8 cellular contexts compared by ENCODE assay signal in genomic region chr1:2049517-2050481, GRCh38. TPM values are rescaled to one million over a fixed set of nuclear protein-coding genes. Genes with fewer than 3 reads are reported as not detected.
DNase-seq lines count a peak whose midpoint lies in the region; ATAC-seq and TF ChIP-seq lines count a peak whose summit lies in the region.

Gene PRKCZ, plus strand, starts transcription at chr1:2050411. Its CDS starts 220 bp downstream, at chr1:2050631.

- H3K27ac Mint-ChIP-seq in central memory CD8-positive, alpha-beta T cell (ENCODE audit: low read depth): peak within 1 kb of the TSS; percentile 92

- ATAC-seq in GM21360 (IDR thresholded peaks at IDR 0.05; ENCODE audit: unreplicated experiment): peak; percentile 67
- peak; percentile 95 for ATAC-seq in central memory CD8-positive, alpha-beta T cell (replicated peaks; ENCODE audit: extremely low read depth, poor library complexity, severe bottlenecking)

- peak within 1 kb of the TSS; percentile 82 for H3K4me3 Mint-ChIP-seq in central memory CD8-positive, alpha-beta T cell

- H3K36me3 ChIP-seq in Karpas-422 (ENCODE audit: insufficient read depth, low read length): no peaks in the 10 kb centered on the region

- no peaks in the 10 kb centered on the region for H3K9me3 Mint-ChIP-seq in central memory CD8-positive, alpha-beta T cell

- H3K4me2 ChIP-seq in Karpas-422 (ENCODE audit: low read depth, low read length, poor library complexity, severe bottlenecking): no peak within 1 kb of the TSS

- H2AFZ ChIP-seq in Karpas-422 (ENCODE audit: low read length): no peak within 1 kb of the TSS

- no peaks in the 10 kb centered on the region for H3K27me3 ChIP-seq in Karpas-422 (ENCODE audit: low read length)

- no peaks in the 10 kb centered on the region for H3K9me2 ChIP-seq in Karpas-422 (replicated peaks; ENCODE audit: insufficient read depth, low read length)

- H3K4me3 ChIP-seq in Karpas-422 (ENCODE audit: low read length): no peak within 1 kb of the TSS

- H3K4me1 Mint-ChIP-seq in central memory CD8-positive, alpha-beta T cell: peaks cover 32% of the 10 kb centered on the region

- no peak within 1 kb of the TSS for H3K9ac ChIP-seq in Karpas-422 (ENCODE audit: low read length)

- H3K27me3 Mint-ChIP-seq in central memory CD8-positive, alpha-beta T cell: no peaks in the 10 kb centered on the region

- H3K9me3 ChIP-seq in Karpas-422 (ENCODE audit: low read length): no peaks in the 10 kb centered on the region

- peaks cover 2% of the 10 kb centered on the region for H3K36me3 Mint-ChIP-seq in central memory CD8-positive, alpha-beta T cell (ENCODE audit: insufficient read depth)

- TF ChIP-seq CTCF in AG09319 (IDR thresholded peaks at IDR 0.05; ENCODE audit: low read depth, low read length): peak; percentile 0

- no peaks in the 10 kb centered on the region for H3K79me2 ChIP-seq in Karpas-422 (ENCODE audit: low read length)

- DNase-seq in AG09319 (ENCODE audit: extremely low read depth, low read depth) (no peak), NCI-H1694 treated with DMSO at 0.1 percent for 48 hours (lab: John Stamatoyannopoulos, UW) (peak; percentile 20), left kidney (ENCODE audit: low read depth, low spot score) (peak; percentile 97), Karpas-422 (no peak)
- peak; percentile 90 for DNase-seq in activated CD4-positive, CD25-positive, alpha-beta regulatory T cell treated with anti-CD3 and anti-CD28 coated beads, Interleukin-2, amount 50 U/mL, for 16 hours (ENCODE audit: low read depth, low spot score)
- peak; percentile 86 to 92 for DNase-seq in central memory CD8-positive, alpha-beta T cell (ENCODE audit: low spot score in 2 of 2)
- DNase-seq in stimulated activated CD4-positive, alpha-beta T cell treated with anti-CD3 and anti-CD28 coated beads, Interleukin-4, amount 100 ng/mL, for 48 hours (ENCODE audit: low read depth in 2 of 2): peak; percentile 88 to 91

- 0 out of 2 replicates have a peak, but pooled peaks cover 3% of the 10 kb centered on the region for H4K20me1 ChIP-seq in Karpas-422 (ENCODE audit: insufficient read depth, low read depth, low read length)

- no peak within 1 kb of the TSS for H3K27ac ChIP-seq in Karpas-422 (ENCODE audit: low read length)

- H3K4me1 ChIP-seq in Karpas-422 (ENCODE audit: low read length): no peaks in the 10 kb centered on the region

RNA-seq across cellular contexts. Expression of gene PRKCZ, which starts in this region (rescaled TPM):
- total RNA-seq in Karpas-422 (2014; rRNA removed; shearing (Covaris generic); ENCODE audit: low replicate concordance): not detected in 2 replicates

Comparison
In these comparisons a context has a peak if more than half of its experiments do, and no peak if none do; other contexts are left out.
1. DNase-seq: peak in NCI-H1694 treated with DMSO at 0.1 percent for 48 hours (single experiment), activated CD4-positive, CD25-positive, alpha-beta regulatory T cell treated with anti-CD3 and anti-CD28 coated beads, Interleukin-2, amount 50 U/mL, for 16 hours (single experiment), central memory CD8-positive, alpha-beta T cell (2 of 2), left kidney (single experiment) and stimulated activated CD4-positive, alpha-beta T cell treated with anti-CD3 and anti-CD28 coated beads, Interleukin-4, amount 100 ng/mL, for 48 hours (2 of 2); none in AG09319 (single experiment) and Karpas-422 (single experiment).